In the genomic region with DNA sequence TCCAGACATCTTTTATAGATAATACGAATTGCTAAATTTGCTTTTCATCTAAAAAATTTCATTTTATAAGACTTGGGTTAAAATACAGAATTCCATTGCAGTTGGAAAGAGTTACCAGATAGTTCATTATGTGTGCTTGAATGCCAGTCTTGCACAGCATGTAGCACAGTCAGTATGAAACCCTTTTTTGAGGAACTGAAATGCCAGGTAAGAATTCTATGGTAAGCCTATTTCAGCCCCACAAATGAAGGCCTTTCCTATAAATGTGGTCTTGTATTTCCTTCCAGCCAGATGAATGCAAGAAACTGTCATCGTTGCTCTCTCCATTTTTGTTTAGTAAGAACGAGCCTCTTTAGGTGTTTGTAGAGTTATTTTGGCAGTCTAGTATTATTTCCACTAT, we compare ENCODE assay signal across 11 cellular contexts.
DNase-seq lines count a peak whose midpoint lies in the region; ATAC-seq, FAIRE-seq and TF ChIP-seq lines count a peak whose summit lies in the region.
"Had no signal": no experiment of that assay in that cellular context is flagged by ENCODE, and none has a peak within 500 bp of the region (broad histone marks: within the 10 kb centered on the region; RNA-seq: fewer than 3 reads in every experiment).

No MANE protein-coding gene starts in this region.

- no CpG with 5 or more reads among the region's 3 CpGs for WGBS in trophoblast cell (ENCODE audit: extremely low coverage, insufficient coverage, insufficient read length)

- no peak overlapping the region for H4K12ac ChIP-seq in trophoblast cell (ENCODE audit: low read depth, low read length)

- H3K9me3 ChIP-seq in neutrophil (no peaks in the 10 kb centered on the region), trophoblast cell (ENCODE audit: insufficient read depth, low read depth, low read length) (no peaks in the 10 kb centered on the region), kidney (ENCODE audit: control insufficient read depth in 1 of 2, low read length in 2 of 2) (no peaks in the 10 kb centered on the region)
- no peaks in the 10 kb centered on the region for H3K9me3 ChIP-seq in effector memory CD4-positive, alpha-beta T cell (ENCODE audit: control insufficient read depth, low read length)
- H3K9me3 ChIP-seq: right atrium auricular region had no signal

- H2BK5ac ChIP-seq in trophoblast cell (ENCODE audit: low read depth, low read length, poor library complexity) = no peak overlapping the region

- H3K36me3 ChIP-seq in neutrophil (peaks cover 46% of the 10 kb centered on the region), trophoblast cell (ENCODE audit: control insufficient read depth in 1 of 2, insufficient read depth in 2 of 2, low read length in 2 of 2) (peaks cover 7 to 8% of the 10 kb centered on the region in 2 experiments), kidney (ENCODE audit: control insufficient read depth in 1 of 2, insufficient read depth in 2 of 2, low read length in 2 of 2) (peaks cover 0 to 4% of the 10 kb centered on the region in 2 donors)
- no peaks in the 10 kb centered on the region for H3K36me3 ChIP-seq in effector memory CD4-positive, alpha-beta T cell (ENCODE audit: control insufficient read depth, insufficient read depth, low read length)

- H3K27me3 ChIP-seq in neutrophil (no peaks in the 10 kb centered on the region), trophoblast cell (ENCODE audit: insufficient read depth, low read length) (no peaks in the 10 kb centered on the region)
- no peaks in the 10 kb centered on the region for H3K27me3 ChIP-seq in effector memory CD4-positive, alpha-beta T cell (replicated peaks; ENCODE audit: control insufficient read depth, insufficient read depth, low read length, poor library complexity, severe bottlenecking)
- H3K27me3 ChIP-seq: right atrium auricular region had no signal

- no peak for DNase-seq in Right ventricle myocardium inferior (ENCODE audit: missing footprints)
- no peak for DNase-seq in trophoblast cell
- DNase-seq in effector memory CD4-positive, alpha-beta T cell = no peak
- DNase-seq in kidney = no peak
- DNase-seq: DMS 273 treated with DMSO at 0.1 percent for 48 hours, NCI-H524 had no signal

- ATAC-seq in GM19025 (IDR thresholded peaks at IDR 0.05; ENCODE audit: low read depth, unreplicated experiment) (peak; percentile 88), GM21786 (IDR thresholded peaks at IDR 0.05; ENCODE audit: unreplicated experiment) (peak; percentile 99), HG03196 (IDR thresholded peaks at IDR 0.05; ENCODE audit: unreplicated experiment) (peak; percentile 94), Right ventricle myocardium inferior (no peak)

- H3K4me2 ChIP-seq in trophoblast cell (ENCODE audit: low read length) = no peak overlapping the region

- no peak overlapping the region for H3K23ac ChIP-seq in trophoblast cell (ENCODE audit: low read length)

- H3K4me3 ChIP-seq in neutrophil (ENCODE audit: low read depth in 1 of 2, low read length in 1 of 2) = no peak overlapping the region
- H3K4me3 ChIP-seq in trophoblast cell (ENCODE audit: low read depth, low read length) = no peak overlapping the region
- H3K4me3 ChIP-seq in effector memory CD4-positive, alpha-beta T cell (ENCODE audit: insufficient read depth, low read depth, low read length, poor library complexity, severe bottlenecking) = no peak overlapping the region
- no peak overlapping the region for H3K4me3 ChIP-seq in kidney (ENCODE audit: low read length in 2 of 2)
- H3K4me3 ChIP-seq: right atrium auricular region had no signal

- H4K91ac ChIP-seq in trophoblast cell (ENCODE audit: low read depth, low read length) = no peak overlapping the region

- no peak overlapping the region for H4K8ac ChIP-seq in trophoblast cell (ENCODE audit: low read depth, low read length)

- no peaks in the 10 kb centered on the region for H3K79me2 ChIP-seq in trophoblast cell (ENCODE audit: control insufficient read depth, insufficient read depth, low read length, poor library complexity)

- no peak overlapping the region for H2AK5ac ChIP-seq in trophoblast cell (ENCODE audit: low read length)

- no peak overlapping the region for H3K4ac ChIP-seq in trophoblast cell (ENCODE audit: low read depth, low read length)

- no peak for FAIRE-seq in kidney (lab: Jason Lieb, UNC)

- no peak for TF ChIP-seq CTCF in neutrophil (IDR thresholded peaks at IDR 0.05)
- TF ChIP-seq CTCF in kidney (IDR thresholded peaks at IDR 0.05; ENCODE audit: borderline replicate concordance, extremely low read depth, insufficient read depth) = no peak

- no peak overlapping the region for H3K14ac ChIP-seq in trophoblast cell (ENCODE audit: low read length)

- intact Hi-C loops in Right ventricle myocardium inferior (cut with DNase I) (no loop called here), kidney (cut with DNase I) (no loop called here)

- peak overlapping the region; percentile 26 for H3K27ac ChIP-seq in neutrophil
- no peak overlapping the region for H3K27ac ChIP-seq in trophoblast cell (ENCODE audit: low read depth, low read length)
- no peak overlapping the region for H3K27ac ChIP-seq in effector memory CD4-positive, alpha-beta T cell (ENCODE audit: insufficient read depth, low read length, poor library complexity, severe bottlenecking)
- H3K27ac ChIP-seq in kidney (ENCODE audit: low read depth in 2 of 2, low read length in 2 of 2) = no peak overlapping the region
- H3K27ac ChIP-seq: right atrium auricular region had no signal

- no peak overlapping the region for H2AFZ ChIP-seq in trophoblast cell (ENCODE audit: insufficient read depth, low read length, poor library complexity)

- no peak overlapping the region for H3K18ac ChIP-seq in trophoblast cell (ENCODE audit: low read length)

- H3K4me1 ChIP-seq in neutrophil (ENCODE audit: control insufficient read depth in 1 of 2, insufficient read depth in 1 of 2, low read depth in 1 of 2, low read length in 1 of 2) (no peaks in the 10 kb centered on the region), trophoblast cell (ENCODE audit: control insufficient read depth in 1 of 2, insufficient read depth in 2 of 2, low read length in 2 of 2) (no peaks in the 10 kb centered on the region), kidney (ENCODE audit: control insufficient read depth in 1 of 2, insufficient read depth in 1 of 2, low read depth in 1 of 2, low read length in 2 of 2) (peaks cover 0 to 2% of the 10 kb centered on the region in 2 donors)
- no peaks in the 10 kb centered on the region for H3K4me1 ChIP-seq in effector memory CD4-positive, alpha-beta T cell (ENCODE audit: control insufficient read depth, insufficient read depth, low read length, poor library complexity, severe bottlenecking)

- no peak overlapping the region for H2BK120ac ChIP-seq in trophoblast cell (ENCODE audit: insufficient read depth, low read length, poor library complexity)

- no peak overlapping the region for H2BK12ac ChIP-seq in trophoblast cell (ENCODE audit: low read length)

- H3K9ac ChIP-seq in trophoblast cell (ENCODE audit: low read length) (no peak overlapping the region), kidney (ENCODE audit: low read length in 2 of 2) (no peak overlapping the region)

- no peaks in the 10 kb centered on the region for H3K79me1 ChIP-seq in trophoblast cell (ENCODE audit: low read length)
